Comparison of ENCODE assay signal across 3 cellular contexts in genomic region chr2:136736236-136736635, GRCh38.
A peak's percentile ranks its signal among the peaks of the same experiment; 100 is the strongest.
TF ChIP-seq lines count a peak whose summit lies in the region.

No MANE protein-coding gene starts in this region.

TF ChIP-seq in HepG2, 621 proteins besides CTCF, POLR2A, EP300 and RAD21:
- no peak for TF ChIP-seq ZFX (CRISPR knock-in tag; IDR thresholded peaks at IDR 0.05; ENCODE audit: low read depth)
- TF ChIP-seq MAFF (IDR thresholded peaks at IDR 0.05; ENCODE audit: low read depth, low read length): peak; percentile 73
- TF ChIP-seq MAFK (conservative IDR thresholded peaks at IDR 0.05 in 1 of 2, IDR thresholded peaks at IDR 0.05 in 1 of 2; ENCODE audit: low read length in 2 of 2): peak; percentile 76 to 85

TF ChIP-seq in IMR-90, 13 proteins besides CTCF, POLR2A, EP300 and RAD21:
- TF ChIP-seq MAFK (IDR thresholded peaks at IDR 0.05; ENCODE audit: low read depth, low read length) (peak; percentile 29; the same call in 1 of the 2 replicates), BHLHE40 (IDR thresholded peaks at IDR 0.05; ENCODE audit: low read depth, low read length) (no peak)

TF ChIP-seq in H1, 55 proteins besides CTCF, POLR2A, EP300 and RAD21:
- TF ChIP-seq ASH2L (IDR thresholded peaks at IDR 0.05; ENCODE audit: low read length) (no peak), MAFK (IDR thresholded peaks at IDR 0.05; ENCODE audit: low read depth, low read length) (peak; percentile 50; the same call in 1 of the 2 replicates)
TF ChIP-seq in H1: peak in this region for 1.
